19 cellular contexts compared by ENCODE assay signal in genomic region chr3:106540743-106541142, GRCh38.
DNase-seq lines count a peak whose midpoint lies in the region; TF ChIP-seq lines count a peak whose summit lies in the region.
"Had no signal": no experiment of that assay in that cellular context is flagged by ENCODE, and none has a peak within 500 bp of the region (broad histone marks: within the 10 kb centered on the region; RNA-seq: fewer than 3 reads in every experiment).

No MANE protein-coding gene starts in this region.

- H4K8ac ChIP-seq in mesenchymal stem cell (ENCODE audit: low read length): no peak overlapping the region

- 97% methylated on average over 3 of the region's 3 CpGs for WGBS in mesenchymal stem cell

- H3K4me3 ChIP-seq in BE2C (ENCODE audit: low read depth, low read length) (no peak overlapping the region), mesenchymal stem cell (ENCODE audit: insufficient read depth in 1 of 2, low read depth in 1 of 2, low read length in 2 of 2) (no peak overlapping the region), MG63 (no peak overlapping the region)
- H3K4me3 ChIP-seq: A549; BLaER1 treated with 17β-estradiol and CSF1 and Interleukin-3, amounts not matched to agents 10 nM and 100 nM; GM12878 had no signal

- in situ Hi-C loops in SK-MEL-5 (cut with HindIII; ENCODE audit: low pct_unique_long_range_greater_than_20kb, low sequenced_read_pairs): no loop called here
- in situ Hi-C loops in G401 (cut with HindIII; ENCODE audit: low sequenced_read_pairs): no loop called here

- H3K36me3 ChIP-seq in BE2C (no peaks in the 10 kb centered on the region), mesenchymal stem cell (ENCODE audit: control insufficient read depth in 1 of 2, insufficient read depth in 2 of 2, low read depth in 1 of 2, low read length in 2 of 2) (no peaks in the 10 kb centered on the region), MG63 (no peaks in the 10 kb centered on the region)
- H3K36me3 ChIP-seq: BLaER1 treated with 17β-estradiol and CSF1 and Interleukin-3, amounts not matched to agents 10 nM and 100 nM had no signal

- H3K79me1 ChIP-seq in mesenchymal stem cell (replicated peaks; ENCODE audit: low read length, poor library complexity, severe bottlenecking): no peaks in the 10 kb centered on the region

- no peak overlapping the region for H3K14ac ChIP-seq in mesenchymal stem cell (ENCODE audit: low read length in 2 of 2)

- H2BK5ac ChIP-seq in mesenchymal stem cell (ENCODE audit: low read depth, low read length, poor library complexity, severe bottlenecking): no peak overlapping the region

- H3K4me2 ChIP-seq in mesenchymal stem cell (ENCODE audit: low read length, poor library complexity, severe bottlenecking): no peak overlapping the region
- H3K4me2 ChIP-seq: A549; BLaER1 treated with 17β-estradiol and CSF1 and Interleukin-3, amounts not matched to agents 10 nM and 100 nM had no signal

- no peak overlapping the region for H2BK15ac ChIP-seq in mesenchymal stem cell (ENCODE audit: low read depth, poor library complexity, severe bottlenecking)

- H3K9me3 ChIP-seq in BE2C (no peaks in the 10 kb centered on the region), mesenchymal stem cell (ENCODE audit: control insufficient read depth, low read length) (peaks cover 9% of the 10 kb centered on the region), MG63 (no peaks in the 10 kb centered on the region; the same call in 1 of the 2 replicates)

- no peak overlapping the region for H3K9ac ChIP-seq in mesenchymal stem cell (ENCODE audit: low read length)
- H3K9ac ChIP-seq: BLaER1 treated with 17β-estradiol and CSF1 and Interleukin-3, amounts not matched to agents 10 nM and 100 nM had no signal

- no peak overlapping the region for H2BK120ac ChIP-seq in mesenchymal stem cell (ENCODE audit: low read depth, low read length)

- H3K27ac ChIP-seq in mesenchymal stem cell (ENCODE audit: low read length, poor library complexity, severe bottlenecking): no peak overlapping the region
- H3K27ac ChIP-seq: A549; BLaER1 treated with 17β-estradiol and CSF1 and Interleukin-3, amounts not matched to agents 10 nM and 100 nM had no signal

- H3K4ac ChIP-seq in mesenchymal stem cell (ENCODE audit: low read depth in 1 of 2, low read length in 2 of 2): no peak overlapping the region

- peak; percentile 23; the same call in 1 of the 2 replicates for TF ChIP-seq CTCF in BE2C (IDR thresholded peaks at IDR 0.05; ENCODE audit: low read depth, low read length)
- peak; percentile 20 for TF ChIP-seq CTCF in GM12873 (IDR thresholded peaks at IDR 0.05; ENCODE audit: insufficient read depth, low read depth, low read length, missing control alignments)

- H4K91ac ChIP-seq in mesenchymal stem cell (ENCODE audit: low read length): no peak overlapping the region

- no peaks in the 10 kb centered on the region for H3K27me3 ChIP-seq in BE2C
- no peaks in the 10 kb centered on the region for H3K27me3 ChIP-seq in mesenchymal stem cell (ENCODE audit: control insufficient read depth in 1 of 2, insufficient read depth in 1 of 2, low read length in 2 of 2)
- no peaks in the 10 kb centered on the region for H3K27me3 ChIP-seq in MG63
- H3K27me3 ChIP-seq: BLaER1 treated with 17β-estradiol and CSF1 and Interleukin-3, amounts not matched to agents 10 nM and 100 nM had no signal

- H3K23ac ChIP-seq in mesenchymal stem cell (ENCODE audit: low read length in 2 of 2): no peak overlapping the region

- no peak for DNase-seq in BE2C
- DNase-seq in SK-MEL-5 (ENCODE audit: low read depth, low spot score): peak; percentile 33
- no peak for DNase-seq in mesenchymal stem cell
- DNase-seq in NCI-H2171 (lab: John Stamatoyannopoulos, UW): no peak
- no peak for DNase-seq in MG63
- no peak for DNase-seq in G401 (ENCODE audit: low spot score)
- DNase-seq: CD8-positive, alpha-beta T cell; DMS79; HCEC 1CT; Kasumi-1; NCI-H1092 treated with DMSO at 0.1 percent for 48 hours; NCI-H146; NCI-H2029 treated with DMSO at 0.1 percent for 48 hours; RPMI8226; SHP77 treated with DMSO at 0.1 percent for 48 hours had no signal

- no peak overlapping the region for H3K18ac ChIP-seq in mesenchymal stem cell (ENCODE audit: low read depth in 1 of 2, low read length in 2 of 2)

- H2BK12ac ChIP-seq in mesenchymal stem cell (ENCODE audit: low read length in 2 of 2): no peak overlapping the region

- H3K4me1 ChIP-seq in BE2C (no peaks in the 10 kb centered on the region), mesenchymal stem cell (ENCODE audit: control insufficient read depth, insufficient read depth, low read depth, low read length) (peaks cover 2% of the 10 kb centered on the region)
- H3K4me1 ChIP-seq: BLaER1 treated with 17β-estradiol and CSF1 and Interleukin-3, amounts not matched to agents 10 nM and 100 nM had no signal

- H2AK5ac ChIP-seq in mesenchymal stem cell (ENCODE audit: low read length, severe bottlenecking): peak overlapping the region; percentile 78

- H2AFZ ChIP-seq in mesenchymal stem cell (ENCODE audit: low read depth, low read length): no peak overlapping the region
